1 cellular context compared by ENCODE assay signal in genomic region chr16:22186517-22186916, GRCh38.
TF ChIP-seq lines count a peak whose summit lies in the region.

No MANE protein-coding gene starts in this region.

TF ChIP-seq in K562, 482 proteins besides CTCF, POLR2A, EP300 and RAD21:
- TF ChIP-seq MAZ (CRISPR knock-in tag; conservative IDR thresholded peaks at IDR 0.05 in 1 of 2, IDR thresholded peaks at IDR 0.05 in 1 of 2) (peak in 1 of 2 experiments; percentile 54; a peak in 2 of 4 replicates), HSF4 (CRISPR knock-in tag; IDR thresholded peaks at IDR 0.05; ENCODE audit: borderline replicate concordance) (no peak), STAG1 (CRISPR knock-in tag; IDR thresholded peaks at IDR 0.05; ENCODE audit: borderline replicate concordance) (peak; percentile 49; the same call in 1 of the 2 replicates), ZNF764 (CRISPR knock-in tag; IDR thresholded peaks at IDR 0.05; ENCODE audit: low read depth) (peak; percentile 71; the same call in 1 of the 2 replicates), VEZF1 (CRISPR knock-in tag; IDR thresholded peaks at IDR 0.05) (peak; percentile 19; the same call in 1 of the 2 replicates)
